In genomic region chr14:25411933-25412757, GRCh38 we compare ENCODE assay signal across 1 cellular context.
TF ChIP-seq lines count a peak whose summit lies in the region.

No MANE protein-coding gene starts in this region.

TF ChIP-seq in H1, 55 proteins besides CTCF, POLR2A, EP300 and RAD21 (continued from another document):
- TF ChIP-seq SUZ12 (IDR thresholded peaks at IDR 0.05; ENCODE audit: low read length), result no peak
- TF ChIP-seq YY1 (IDR thresholded peaks at IDR 0.05; ENCODE audit: low read depth, low read length), result no peak
